In the genomic region with DNA sequence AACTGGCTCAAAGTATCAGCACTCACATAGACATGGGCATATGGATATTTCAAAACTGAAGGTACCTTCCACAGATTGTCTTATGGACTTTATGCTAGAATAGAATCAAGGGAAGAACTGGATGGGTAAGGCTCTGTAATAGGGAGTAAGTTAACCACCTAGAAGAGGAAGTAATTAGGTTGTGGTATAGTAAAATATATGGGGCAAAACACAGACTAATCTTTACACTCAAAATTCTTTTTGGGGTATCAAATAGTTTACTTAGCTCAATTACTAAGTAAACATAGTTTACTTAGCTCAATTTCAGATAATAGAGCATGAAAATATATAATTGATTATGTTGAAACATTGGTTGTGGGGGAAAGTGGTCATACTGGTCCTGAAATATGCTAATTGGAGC, we compare ENCODE assay signal across 14 cellular contexts.
DNase-seq lines count a peak whose midpoint lies in the region; ATAC-seq and TF ChIP-seq lines count a peak whose summit lies in the region.
"Had no signal": no experiment of that assay in that cellular context is flagged by ENCODE, and none has a peak within 500 bp of the region (broad histone marks: within the 10 kb centered on the region; RNA-seq: fewer than 3 reads in every experiment).

No MANE protein-coding gene starts in this region.

- H3K4me3 ChIP-seq in SJSA1 (no peak overlapping the region), A673 (ENCODE audit: low read depth, low read length, poor library complexity, severe bottlenecking) (no peak overlapping the region)
- H3K4me3 ChIP-seq: heart right ventricle had no signal

- CTCF ChIA-PET in A673 (lab: Charles Lee) = no interaction called here

- H3K27me3 ChIP-seq in SJSA1 (replicated peaks) (no peaks in the 10 kb centered on the region), A673 (replicated peaks; ENCODE audit: insufficient read depth, low read depth, low read length, poor library complexity) (no peaks in the 10 kb centered on the region)
- H3K27me3 ChIP-seq: heart right ventricle had no signal

- DNase-seq in SJSA1 (ENCODE audit: low read depth in 1 of 2, low spot score in 2 of 2) (no peak), HUDEP-2 (lab: John Stamatoyannopoulos, UW; ENCODE audit: unreplicated experiment in 76 of 76) (no peak), A673 (ENCODE audit: low spot score) (no peak)
- DNase-seq in activated T-cell treated with anti-CD3 and anti-CD28 coated beads, Interleukin-2, amount 50 U/mL, for 48 hours = no peak
- no peak for DNase-seq in activated CD4-positive, alpha-beta T cell treated with anti-CD3 and anti-CD28 coated beads, Interleukin-2, amount 50 U/mL, for 4 hours
- DNase-seq: heart right ventricle, KBM-7, natural killer cell, right cardiac atrium had no signal

- H3K27ac ChIP-seq in SJSA1 (peak overlapping the region; percentile 60), A673 (ENCODE audit: low read depth, low read length, poor library complexity, severe bottlenecking) (no peak overlapping the region)
- H3K27ac ChIP-seq: C4-2B, heart right ventricle had no signal

- H3K9me3 ChIP-seq in SJSA1 (replicated peaks) (no peaks in the 10 kb centered on the region), A673 (ENCODE audit: low read depth, low read length, poor library complexity, severe bottlenecking) (no peaks in the 10 kb centered on the region)
- H3K9me3 ChIP-seq: heart right ventricle had no signal

- no TSS peak for BruUV-seq in A673 (replicated peaks; lab: Mats Ljungman, UMichigan)

- peaks cover 29% of the 10 kb centered on the region for H3K4me1 ChIP-seq in SJSA1 (replicated peaks)
- H3K4me1 ChIP-seq in A673 (ENCODE audit: insufficient read depth, low read length, poor library complexity, severe bottlenecking) = peaks cover 30% of the 10 kb centered on the region

- ATAC-seq in GM19035 (IDR thresholded peaks at IDR 0.05; ENCODE audit: unreplicated experiment) (peak; percentile 48), GM21786 (IDR thresholded peaks at IDR 0.05; ENCODE audit: unreplicated experiment) (peak; percentile 47), HG03175 (IDR thresholded peaks at IDR 0.05; ENCODE audit: unreplicated experiment) (peak; percentile 54)
- ATAC-seq: heart right ventricle, left lobe of liver, natural killer cell, right cardiac atrium had no signal

- H3K36me3 ChIP-seq in SJSA1 = no peaks in the 10 kb centered on the region
- no peaks in the 10 kb centered on the region for H3K36me3 ChIP-seq in A673 (ENCODE audit: insufficient read depth, low read length, poor library complexity, severe bottlenecking)
- H3K36me3 ChIP-seq: heart right ventricle had no signal

- no peak for TF ChIP-seq CTCF in A673 (conservative IDR thresholded peaks at IDR 0.05; ENCODE audit: low read depth, low read length)

- POLR2A ChIA-PET in A673 (lab: Charles Lee; ENCODE audit: low non-redundant PET) = no interaction called here

- intact Hi-C loops in A673 (cut with micrococcal nuclease; ENCODE audit: unreplicated experiment) = no loop called here
